In the genomic region with DNA sequence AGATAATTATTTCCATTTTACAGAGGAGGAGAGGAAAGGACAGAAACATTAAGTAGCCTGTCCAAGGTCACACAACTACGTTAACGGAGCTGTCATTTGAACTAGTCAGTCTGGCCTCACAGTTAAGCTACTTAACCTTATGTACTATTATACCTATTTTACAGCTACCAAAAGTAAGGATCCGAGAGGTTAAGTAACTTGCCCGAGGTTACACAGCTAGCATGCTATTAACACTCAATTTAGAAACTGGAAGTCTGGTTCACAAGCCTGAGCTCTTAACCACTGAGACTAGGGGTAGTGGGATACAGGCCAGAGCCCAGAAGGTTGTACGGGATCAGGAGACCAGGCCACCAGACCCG, we compare ENCODE assay signal across 8 cellular contexts. TPM values are rescaled to one million over a fixed set of nuclear protein-coding genes. Genes with fewer than 3 reads are reported as not detected.
DNase-seq lines count a peak whose midpoint lies in the region; ATAC-seq and TF ChIP-seq lines count a peak whose summit lies in the region.

No MANE protein-coding gene starts in this region.

- in situ Hi-C loops in brain microvascular endothelial cell (cut with HindIII; ENCODE audit: low pct_ligation_motif_present, low sequenced_read_pairs): no loop called here

- no peak for ATAC-seq in heart left ventricle
- no peak for ATAC-seq in HG03571 (IDR thresholded peaks at IDR 0.05; ENCODE audit: unreplicated experiment)
- no peak for ATAC-seq in GM18867 (IDR thresholded peaks at IDR 0.05; ENCODE audit: unreplicated experiment)

- H3K4me1 ChIP-seq in heart left ventricle: peaks cover 5 to 49% (median 27%) of the 10 kb centered on the region in 12 donors
- peaks cover 20% of the 10 kb centered on the region for H3K4me1 ChIP-seq in mesodermal cell (ENCODE audit: control insufficient read depth, insufficient read depth, low read length, poor library complexity, severe bottlenecking)
- H3K4me1 ChIP-seq in vagina: peaks cover 54% of the 10 kb centered on the region

- no peak for TF ChIP-seq CTCF in heart left ventricle (IDR thresholded peaks at IDR 0.05)
- TF ChIP-seq CTCF in brain microvascular endothelial cell (IDR thresholded peaks at IDR 0.05; ENCODE audit: low read depth, low read length, missing control alignments): no peak
- no peak for TF ChIP-seq CTCF in vagina (IDR thresholded peaks at IDR 0.05)

- H3K4me3 ChIP-seq in heart left ventricle (peak overlapping the region; percentile 67 to 95 (median 84)), brain microvascular endothelial cell (ENCODE audit: low read depth, low read length) (peak overlapping the region; percentile 98), mesodermal cell (ENCODE audit: extremely low read depth, insufficient read depth, low read length, poor library complexity, severe bottlenecking) (peak overlapping the region; percentile 89), vagina (peak overlapping the region; percentile 60 to 88)

- no peak for TF ChIP-seq POLR2A in heart left ventricle (IDR thresholded peaks at IDR 0.05)
- no peak for TF ChIP-seq POLR2A in vagina (IDR thresholded peaks at IDR 0.05)

- peaks cover 0 to 26% (median 17%) of the 10 kb centered on the region in 9 donors for H3K36me3 ChIP-seq in heart left ventricle
- H3K36me3 ChIP-seq in brain microvascular endothelial cell (replicated peaks): peaks cover 5% of the 10 kb centered on the region
- H3K36me3 ChIP-seq in mesodermal cell (ENCODE audit: control insufficient read depth, insufficient read depth, low read length): peaks cover 18% of the 10 kb centered on the region
- H3K36me3 ChIP-seq in vagina: no peaks in the 10 kb centered on the region

- H3K27me3 ChIP-seq in heart left ventricle: no peaks in the 10 kb centered on the region
- H3K27me3 ChIP-seq in brain microvascular endothelial cell (replicated peaks): no peaks in the 10 kb centered on the region
- no peaks in the 10 kb centered on the region for H3K27me3 ChIP-seq in vagina

- H3K27ac ChIP-seq in heart left ventricle (peak overlapping the region; percentile 77 to 98 (median 93)), brain microvascular endothelial cell (peak overlapping the region; percentile 88), mesodermal cell (ENCODE audit: low read depth, low read length, severe bottlenecking) (peak overlapping the region; percentile 97), vagina (peak overlapping the region; percentile 94)

- 31 to 46% (median 43%) methylated on average over 6 of the region's 6 CpGs for WGBS in heart left ventricle, 4 donors
- WGBS in mesodermal cell (ENCODE audit: insufficient coverage in 2 of 2), 2 experiments: 45 to 51% methylated on average over 5 of the region's 6 CpGs

- no peaks in the 10 kb centered on the region for H3K9me3 ChIP-seq in heart left ventricle
- no peaks in the 10 kb centered on the region for H3K9me3 ChIP-seq in mesodermal cell (ENCODE audit: control insufficient read depth, low read length)
- no peaks in the 10 kb centered on the region for H3K9me3 ChIP-seq in vagina

- intact Hi-C loops in heart left ventricle (cut with DNase I) (loop anchor here in 4 of 10 donors (1.0 to 10.0 kb wide), 4 partner anchors 15 to 50 kb away; a partner anchor contains a TSS), cardiac septum (cut with DNase I) (loop anchor here (1.0 to 5.0 kb wide), 3 partner anchors 16 to 48 kb away; a partner anchor contains a TSS), vagina (cut with DNase I) (no loop called here)

- DNase-seq in heart left ventricle (no peak), cardiac septum (ENCODE audit: low spot score) (no peak), brain microvascular endothelial cell (no peak), vagina (ENCODE audit: extremely low spot score in 2 of 2) (no peak), OCI-M2 (lab: John Stamatoyannopoulos, UW; ENCODE audit: unreplicated experiment) (no peak)

RNA-seq across cellular contexts. Expression of a gene that starts 0.5 kb away (rescaled TPM):
- total RNA-seq in heart left ventricle (1 to 10 TPM; 1.6 to 7.9 (median 2.5) TPM), cardiac septum (2.0 TPM), vagina (22.8 TPM)
- 1 to 10 TPM; 1.3 to 1.8 TPM for polyA plus RNA-seq in heart left ventricle
- 5.2 TPM for polyA plus RNA-seq in mesodermal cell (2013, experiment 1 of 2)
- 7.6 TPM for polyA plus RNA-seq in mesodermal cell (2013, experiment 2 of 2)

RNA-seq across cellular contexts. Expression of a gene that starts 0.5 kb away (rescaled TPM):
- total RNA-seq in heart left ventricle: 10 to 100 TPM; 13.8 to 26.9 (median 19.1) TPM
- polyA plus RNA-seq in heart left ventricle: 10 to 100 TPM; 13.8 to 31.6 TPM
- 16.3 TPM for total RNA-seq in cardiac septum
- polyA plus RNA-seq in mesodermal cell (2013, experiment 1 of 2): 32.8 TPM
- polyA plus RNA-seq in mesodermal cell (2013, experiment 2 of 2): 29.1 TPM
- total RNA-seq in vagina: 12.8 TPM

RNA-seq across cellular contexts. Expression of a gene that starts 8.3 kb away (rescaled TPM):
- total RNA-seq in heart left ventricle (not detected), cardiac septum (not detected), vagina (not detected)
- not detected for polyA plus RNA-seq in heart left ventricle
- not detected for polyA plus RNA-seq in mesodermal cell (2013, experiment 1 of 2)
- polyA plus RNA-seq in mesodermal cell (2013, experiment 2 of 2): not detected

RNA-seq across cellular contexts. Expression of a gene that starts 8.9 kb away (rescaled TPM):
- total RNA-seq in heart left ventricle (100 to 1,000 TPM; 137 to 381 (median 193) TPM), cardiac septum (164 TPM), vagina (122 TPM)
- 100 to 1,000 TPM; 189 to 362 TPM for polyA plus RNA-seq in heart left ventricle
- 4.9 TPM for polyA plus RNA-seq in mesodermal cell (2013, experiment 1 of 2)
- 2.5 TPM for polyA plus RNA-seq in mesodermal cell (2013, experiment 2 of 2)

RNA-seq across cellular contexts. Expression of a gene that starts 15.2 kb away (rescaled TPM):
- 10 to 100 TPM; 14.0 to 36.8 (median 28.0) TPM for total RNA-seq in heart left ventricle
- 10 to 100 TPM; 15.2 to 22.5 TPM for polyA plus RNA-seq in heart left ventricle
- total RNA-seq in cardiac septum: 22.4 TPM
- 44.8 TPM for polyA plus RNA-seq in mesodermal cell (2013, experiment 1 of 2)
- 41.9 TPM for polyA plus RNA-seq in mesodermal cell (2013, experiment 2 of 2)
- 98.7 TPM for total RNA-seq in vagina
